In genomic region chr4:41158756-41159155, GRCh38 we compare ENCODE assay signal across 22 cellular contexts. TPM values are rescaled to one million over a fixed set of nuclear protein-coding genes. Genes with fewer than 3 reads are reported as not detected.
"Had no signal": no experiment of that assay in that cellular context is flagged by ENCODE, and none has a peak within 500 bp of the region (broad histone marks: within the 10 kb centered on the region; RNA-seq: fewer than 3 reads in every experiment).

No MANE protein-coding gene starts in this region.

- H3K4me3 Mint-ChIP-seq: activated B cell treated with CpG ODN at 0.5 μM for 24 hours; activated CD8-positive, alpha-beta T cell treated with anti-CD3 and anti-CD28 coated beads for 36 hours; activated naive CD4-positive, alpha-beta T cell treated with anti-CD3 and anti-CD28 coated beads, Interleukin-2, amount 50 U/mL, for 24 hours; activated T-cell treated with anti-CD3 and anti-CD28 coated beads, Interleukin-2, amount 50 U/mL, for 4 hours; immature natural killer cell; neural crest cell; stimulated activated memory B cell treated with anti-CD40 and anti-IgM and Interleukin-4, amounts not matched to agents 10 μg/mL and 1 μg/mL and 100 μg/mL, for 72 hours had no signal

- H3K4me1 Mint-ChIP-seq: activated B cell treated with CpG ODN at 0.5 μM for 24 hours; activated naive CD4-positive, alpha-beta T cell treated with anti-CD3 and anti-CD28 coated beads, Interleukin-2, amount 50 U/mL, for 24 hours; immature natural killer cell; stimulated activated memory B cell treated with anti-CD40 and anti-IgM and Interleukin-4, amounts not matched to agents 10 μg/mL and 1 μg/mL and 100 μg/mL, for 72 hours had no signal

- H3K36me3 Mint-ChIP-seq: activated naive CD4-positive, alpha-beta T cell treated with anti-CD3 and anti-CD28 coated beads, Interleukin-2, amount 50 U/mL, for 24 hours; immature natural killer cell; stimulated activated memory B cell treated with anti-CD40 and anti-IgM and Interleukin-4, amounts not matched to agents 10 μg/mL and 1 μg/mL and 100 μg/mL, for 72 hours had no signal

- H3K27ac ChIP-seq: adrenal gland, coronary artery, lower lobe of right lung, pancreas, sigmoid colon, tibial nerve had no signal

- FAIRE-seq: pancreas, TTC549 had no signal

- H3K27ac Mint-ChIP-seq: activated B cell treated with CpG ODN at 0.5 μM for 24 hours; activated CD8-positive, alpha-beta T cell treated with anti-CD3 and anti-CD28 coated beads for 36 hours; activated naive CD4-positive, alpha-beta T cell treated with anti-CD3 and anti-CD28 coated beads, Interleukin-2, amount 50 U/mL, for 24 hours; immature natural killer cell; stimulated activated memory B cell treated with anti-CD40 and anti-IgM and Interleukin-4, amounts not matched to agents 10 μg/mL and 1 μg/mL and 100 μg/mL, for 72 hours had no signal

- H3K36me3 ChIP-seq: adrenal gland, lower lobe of right lung, pancreas, sigmoid colon, tibial nerve had no signal

- H3K9me3 Mint-ChIP-seq: activated B cell treated with CpG ODN at 0.5 μM for 24 hours; activated CD8-positive, alpha-beta T cell treated with anti-CD3 and anti-CD28 coated beads for 36 hours; activated naive CD4-positive, alpha-beta T cell treated with anti-CD3 and anti-CD28 coated beads, Interleukin-2, amount 50 U/mL, for 24 hours; activated T-cell treated with anti-CD3 and anti-CD28 coated beads, Interleukin-2, amount 50 U/mL, for 4 hours; neural crest cell had no signal

- ATAC-seq: activated CD8-positive, alpha-beta T cell treated with anti-CD3 and anti-CD28 coated beads for 36 hours; activated T-cell treated with anti-CD3 and anti-CD28 coated beads, Interleukin-2, amount 50 U/mL, for 4 hours; left colon; lower lobe of right lung; pancreas; stimulated activated memory B cell treated with anti-CD40 and anti-IgM and Interleukin-4, amounts not matched to agents 10 μg/mL and 1 μg/mL and 100 μg/mL, for 72 hours had no signal

- H3K27me3 ChIP-seq: adrenal gland, pancreas, sigmoid colon, tibial nerve had no signal

- H3K4me3 ChIP-seq: adrenal gland, coronary artery, lower lobe of right lung, pancreas, sigmoid colon, tibial nerve had no signal

- DNase-seq: activated B cell treated with CpG ODN at 0.5 μM for 24 hours; activated CD4-positive, alpha-beta T cell treated with anti-CD3 and anti-CD28 coated beads for 48 hours; activated CD8-positive, alpha-beta T cell treated with anti-CD3 and anti-CD28 coated beads for 36 hours; activated effector memory CD4-positive, alpha-beta T cell treated with anti-CD3 and anti-CD28 coated beads, Interleukin-2, amount 50 U/mL, for 16 hours; activated T-cell treated with anti-CD3 and anti-CD28 coated beads, Interleukin-2, amount 50 U/mL, for 4 hours; adrenal gland; caudate nucleus; foreskin fibroblast; glutamatergic neuron; immature natural killer cell; left colon; lower lobe of right lung; midbrain; pancreas; sigmoid colon; T-helper 2 cell had no signal

- H3K9me3 ChIP-seq: adrenal gland, lower lobe of right lung, pancreas, sigmoid colon, tibial nerve had no signal

- H3K27me3 Mint-ChIP-seq: activated B cell treated with CpG ODN at 0.5 μM for 24 hours; activated CD8-positive, alpha-beta T cell treated with anti-CD3 and anti-CD28 coated beads for 36 hours had no signal

RNA-seq across cellular contexts. Expression of gene APBB2, which starts 55.6 kb away (rescaled TPM):
- polyA plus RNA-seq: immature natural killer cell had no signal
